Comparison of ENCODE assay signal across 8 cellular contexts in the genomic region with DNA sequence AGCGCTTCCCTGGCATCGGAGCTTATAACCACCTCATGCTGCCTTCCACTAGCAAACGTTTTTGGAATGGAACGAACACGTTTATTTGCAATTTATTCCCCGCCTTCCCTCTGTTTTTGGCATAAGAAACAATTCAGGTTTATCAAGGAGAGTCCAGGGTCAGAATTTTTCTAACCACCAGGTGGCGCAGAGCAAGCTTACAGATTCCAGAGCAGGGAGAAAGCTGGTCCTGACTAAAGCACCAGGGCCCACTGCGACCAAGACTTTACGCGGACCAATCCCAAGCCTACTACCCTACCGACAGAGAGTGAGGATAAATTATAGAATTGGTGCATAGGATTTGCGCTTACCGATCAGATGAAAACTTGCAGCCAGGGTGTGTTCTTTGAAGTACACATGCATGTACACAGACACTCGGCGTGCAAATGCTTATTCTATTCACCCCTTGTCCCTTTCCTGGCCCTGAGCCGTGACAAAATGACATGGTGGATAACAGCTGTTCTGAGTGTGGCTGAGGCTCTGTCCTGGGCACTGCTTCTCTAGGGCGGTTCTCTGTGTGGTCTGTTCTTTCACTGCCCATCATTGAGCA. TPM values are rescaled to one million over a fixed set of nuclear protein-coding genes. Genes with fewer than 3 reads are reported as not detected.
DNase-seq lines count a peak whose midpoint lies in the region; ATAC-seq and TF ChIP-seq lines count a peak whose summit lies in the region.

No MANE protein-coding gene starts in this region.

- WGBS in esophagus muscularis mucosa: 37% methylated on average over 16 of the region's 17 CpGs

- H3K27ac ChIP-seq in esophagus muscularis mucosa (replicated peaks in 1 of 4): no peak overlapping the region
- H3K27ac ChIP-seq in muscle layer of duodenum (ENCODE audit: low read length): no peak overlapping the region

- intact Hi-C loops in esophagus muscularis mucosa (cut with DNase I): loop anchor here (5.0 kb wide), 2 partner anchors 592 to 992 kb away; no protein-coding TSS in a partner anchor

- TF ChIP-seq CTCF in esophagus muscularis mucosa (IDR thresholded peaks at IDR 0.05): peak; percentile 48 to 81 (median 73)

- peak; percentile 41 for ATAC-seq in HG03439 (IDR thresholded peaks at IDR 0.05; ENCODE audit: unreplicated experiment)

- H3K4me1 ChIP-seq in esophagus muscularis mucosa (peaks cover 8 to 24% (median 12%) of the 10 kb centered on the region in 4 donors), muscle layer of duodenum (ENCODE audit: control insufficient read depth in 1 of 2, insufficient read depth in 2 of 2, low read length in 2 of 2) (peaks cover 0 to 4% of the 10 kb centered on the region in 2 donors)

- H3K4me3 ChIP-seq in esophagus muscularis mucosa (peak overlapping the region; percentile 30 to 43 (median 32)), muscle layer of duodenum (ENCODE audit: low read depth in 1 of 2, low read length in 2 of 2) (peak overlapping the region; percentile 27 to 47)

- no peak for TF ChIP-seq EP300 in esophagus muscularis mucosa (IDR thresholded peaks at IDR 0.05)

- no peaks in the 10 kb centered on the region for H3K9me3 ChIP-seq in esophagus muscularis mucosa
- H3K9me3 ChIP-seq in muscle layer of duodenum (ENCODE audit: control insufficient read depth in 1 of 2, low read length in 2 of 2): no peaks in the 10 kb centered on the region

- TF ChIP-seq POLR2A in esophagus muscularis mucosa (IDR thresholded peaks at IDR 0.05; ENCODE audit: low read depth): no peak

- peaks cover 10 to 26% (median 20%) of the 10 kb centered on the region in 4 donors for H3K36me3 ChIP-seq in esophagus muscularis mucosa
- peaks cover 9 to 15% of the 10 kb centered on the region in 2 donors for H3K36me3 ChIP-seq in muscle layer of duodenum (ENCODE audit: control insufficient read depth in 1 of 2, insufficient read depth in 2 of 2, low read length in 2 of 2)

- DNase-seq in SHP77 (lab: John Stamatoyannopoulos, UW) (peak; percentile 39 to 67), SHP77 treated with DMSO at 0.1 percent for 48 hours (lab: John Stamatoyannopoulos, UW) (no peak), NCI-H82 (lab: John Stamatoyannopoulos, UW) (peak; percentile 86), esophagus muscularis mucosa (ENCODE audit: extremely low spot score) (no peak)
- DNase-seq in activated CD8-positive, alpha-beta memory T cell treated with anti-CD3 and anti-CD28 coated beads, Interleukin-2, amount 50 U/mL, for 48 hours: peak; percentile 78
- DNase-seq in stimulated activated naive CD4-positive, alpha-beta T cell (lab: John Stamatoyannopoulos, UW): peak; percentile 9 to 63 (median 32)

- H3K27me3 ChIP-seq in esophagus muscularis mucosa (no peaks in the 10 kb centered on the region), muscle layer of duodenum (ENCODE audit: low read depth, low read length) (no peaks in the 10 kb centered on the region)

RNA-seq across cellular contexts. Expression of gene NAPG, which starts 34.7 kb away (rescaled TPM):
- 10 to 100 TPM; 32.1 to 39.5 (median 34.7) TPM for total RNA-seq in esophagus muscularis mucosa

Comparison
In these comparisons a context has a peak if more than half of its experiments do, and no peak if none do; other contexts are left out.
1. DNase-seq: peak in SHP77 (2 of 2), NCI-H82 (single experiment), activated CD8-positive, alpha-beta memory T cell treated with anti-CD3 and anti-CD28 coated beads, Interleukin-2, amount 50 U/mL, for 48 hours (single experiment) and stimulated activated naive CD4-positive, alpha-beta T cell (6 of 6); none in SHP77 treated with DMSO at 0.1 percent for 48 hours (single experiment) and esophagus muscularis mucosa (single experiment).